18 cellular contexts compared by ENCODE assay signal in genomic region chr16:24116371-24116770, GRCh38.
"Had no signal": no experiment of that assay in that cellular context is flagged by ENCODE, and none has a peak within 500 bp of the region (broad histone marks: within the 10 kb centered on the region; RNA-seq: fewer than 3 reads in every experiment).

No MANE protein-coding gene starts in this region.

- H3K27me3 Mint-ChIP-seq: activated CD4-positive, alpha-beta T cell treated with anti-CD3 and anti-CD28 coated beads, Interleukin-2, amount 10 ng/mL, durations not matched to agents 7 days and 5 days; naive thymus-derived CD8-positive, alpha-beta T cell; T-helper 17 cell had no signal

- H3K4me3 ChIP-seq: left lung, skin epidermis, upper lobe of left lung had no signal

- H3K4me1 Mint-ChIP-seq: activated CD4-positive, alpha-beta T cell treated with anti-CD3 and anti-CD28 coated beads, Interleukin-2, amount 10 ng/mL, durations not matched to agents 7 days and 5 days had no signal

- H3K27ac Mint-ChIP-seq: activated CD4-positive, alpha-beta T cell treated with anti-CD3 and anti-CD28 coated beads, Interleukin-2, amount 10 ng/mL, durations not matched to agents 7 days and 5 days; activated naive CD4-positive, alpha-beta T cell treated with anti-CD3 and anti-CD28 coated beads, Interleukin-2, amount 50 U/mL, for 72 hours; activated T-cell treated with anti-CD3 and anti-CD28 coated beads, Interleukin-2, amount 50 U/mL, for 72 hours; naive thymus-derived CD8-positive, alpha-beta T cell had no signal

- H3K9me3 ChIP-seq: left lung, upper lobe of left lung had no signal

- H3K79me2 ChIP-seq: parathyroid adenoma had no signal

- ATAC-seq: activated naive CD4-positive, alpha-beta T cell treated with anti-CD3 and anti-CD28 coated beads, Interleukin-2, amount 50 U/mL, for 72 hours; activated T-cell treated with anti-CD3 and anti-CD28 coated beads, Interleukin-2, amount 50 U/mL, for 72 hours; foreskin keratinocyte; left lung; naive thymus-derived CD8-positive, alpha-beta T cell; T-helper 17 cell had no signal

- H3K36me3 ChIP-seq: upper lobe of left lung had no signal

- FAIRE-seq: TTC549 had no signal

- H3K9me3 Mint-ChIP-seq: activated CD4-positive, alpha-beta T cell treated with anti-CD3 and anti-CD28 coated beads, Interleukin-2, amount 10 ng/mL, durations not matched to agents 7 days and 5 days; activated T-cell treated with anti-CD3 and anti-CD28 coated beads, Interleukin-2, amount 50 U/mL, for 72 hours; naive thymus-derived CD8-positive, alpha-beta T cell had no signal

- DNase-seq: activated CD4-positive, alpha-beta T cell treated with anti-CD3 and anti-CD28 coated beads, Interleukin-2, amount 10 ng/mL, durations not matched to agents 7 days and 5 days; activated CD8-positive, alpha-beta memory T cell treated with anti-CD3 and anti-CD28 coated beads, Interleukin-2, amount 50 U/mL, for 48 hours; activated gamma-delta T cell; activated T-cell treated with anti-CD3 and anti-CD28 coated beads, Interleukin-2, amount 50 U/mL, for 72 hours; effector memory CD4-positive, alpha-beta T cell; foreskin keratinocyte; left lung; mesenchymal stem cell; naive thymus-derived CD8-positive, alpha-beta T cell; stimulated activated CD4-positive, alpha-beta T cell treated with anti-CD3 and anti-CD28 coated beads, Interleukin-4, amount 100 ng/mL, for 4 hours; stimulated activated CD8-positive, alpha-beta memory T cell treated with anti-CD3 and anti-CD28 coated beads, Interleukin-4, amount 100 ng/mL, for 48 hours; stimulated activated naive CD4-positive, alpha-beta T cell treated with Interleukin-2 at 50 U/mL for 16 hours; T-helper 17 cell; upper lobe of left lung had no signal

- H3K4me3 Mint-ChIP-seq: activated CD4-positive, alpha-beta T cell treated with anti-CD3 and anti-CD28 coated beads, Interleukin-2, amount 10 ng/mL, durations not matched to agents 7 days and 5 days; activated T-cell treated with anti-CD3 and anti-CD28 coated beads, Interleukin-2, amount 50 U/mL, for 72 hours; naive thymus-derived CD8-positive, alpha-beta T cell; T-helper 17 cell had no signal

- H3K9ac ChIP-seq: parathyroid adenoma had no signal

- H3K4me1 ChIP-seq: foreskin keratinocyte, left lung, parathyroid adenoma, upper lobe of left lung had no signal

- H3K27me3 ChIP-seq: foreskin keratinocyte, left lung, upper lobe of left lung had no signal

- H2AFZ ChIP-seq: parathyroid adenoma had no signal

- H3K27ac ChIP-seq: foreskin keratinocyte, left lung, parathyroid adenoma, skin epidermis, upper lobe of left lung had no signal
